23 cellular contexts compared by ENCODE assay signal in genomic region chr19:29823581-29824330, GRCh38.
"Had no signal": no experiment of that assay in that cellular context is flagged by ENCODE, and none has a peak within 500 bp of the region (broad histone marks: within the 10 kb centered on the region; RNA-seq: fewer than 3 reads in every experiment).

No MANE protein-coding gene starts in this region.

- H3K9me3 ChIP-seq: gastrocnemius medialis, neutrophil, pancreas, right lobe of liver, thyroid gland had no signal

- ATAC-seq: esophagus mucosa; gastrocnemius medialis; left lobe of liver; natural killer cell; pancreas; right lobe of liver; stimulated activated naive CD8-positive, alpha-beta T cell treated with anti-CD3 and anti-CD28 coated beads, Interleukin-15, amount 100 ng/mL, for 72 hours had no signal

- H3K9me3 Mint-ChIP-seq: natural killer cell; stimulated activated naive CD8-positive, alpha-beta T cell treated with anti-CD3 and anti-CD28 coated beads, Interleukin-15, amount 100 ng/mL, for 72 hours had no signal

- DNase-seq: cerebellar nuclear complex; effector CD4-positive, alpha-beta T cell; foreskin fibroblast; gastrocnemius medialis; head of caudate nucleus; natural killer cell; retina; small intestine; stimulated activated CD4-positive, alpha-beta T cell treated with anti-CD3 and anti-CD28 coated beads, Interleukin-12 subunit alpha, Interleukin-12 subunit beta, amount 100 ng/mL, for 4 hours; stimulated activated CD4-positive, alpha-beta T cell treated with anti-CD3 and anti-CD28 coated beads, Interleukin-1b, Interleukin-23, amount 100 ng/mL, for 48 hours; stimulated activated CD4-positive, alpha-beta T cell treated with anti-CD3 and anti-CD28 coated beads, Interleukin-4, amount 100 ng/mL, for 1 hour; stimulated activated CD8-positive, alpha-beta memory T cell treated with anti-CD3 and anti-CD28 coated beads, Interleukin-4, amount 100 ng/mL, for 48 hours; stimulated activated naive CD4-positive, alpha-beta T cell; stimulated activated naive CD8-positive, alpha-beta T cell treated with anti-CD3 and anti-CD28 coated beads, Interleukin-15, amount 100 ng/mL, for 72 hours; thyroid gland; trophoblast cell had no signal

- H3K4me1 ChIP-seq: gastrocnemius medialis, pancreas, right lobe of liver, thyroid gland had no signal

- H3K27ac Mint-ChIP-seq: natural killer cell had no signal

- H3K4me3 ChIP-seq: dorsolateral prefrontal cortex, gastrocnemius medialis, pancreas, right lobe of liver, thyroid gland had no signal

- H3K27me3 Mint-ChIP-seq: stimulated activated naive CD8-positive, alpha-beta T cell treated with anti-CD3 and anti-CD28 coated beads, Interleukin-15, amount 100 ng/mL, for 72 hours had no signal

- H3K4me3 Mint-ChIP-seq: natural killer cell; stimulated activated naive CD8-positive, alpha-beta T cell treated with anti-CD3 and anti-CD28 coated beads, Interleukin-15, amount 100 ng/mL, for 72 hours had no signal

- H3K4me1 Mint-ChIP-seq: natural killer cell; stimulated activated naive CD8-positive, alpha-beta T cell treated with anti-CD3 and anti-CD28 coated beads, Interleukin-15, amount 100 ng/mL, for 72 hours had no signal

- H3K27me3 ChIP-seq: dorsolateral prefrontal cortex, gastrocnemius medialis, neutrophil, pancreas, right lobe of liver, thyroid gland had no signal

- H3K36me3 ChIP-seq: pancreas, right lobe of liver, thyroid gland had no signal

- H3K36me3 Mint-ChIP-seq: natural killer cell had no signal

- H3K27ac ChIP-seq: dorsolateral prefrontal cortex, epithelial cell of prostate, gastrocnemius medialis, neutrophil, pancreas, right lobe of liver, thyroid gland had no signal
